ENCODE assay signal across 25 cellular contexts in genomic region chr2:235813398-235813797, GRCh38.
DNase-seq lines count a peak whose midpoint lies in the region; ATAC-seq, FAIRE-seq and TF ChIP-seq lines count a peak whose summit lies in the region.
"Had no signal": no experiment of that assay in that cellular context is flagged by ENCODE, and none has a peak within 500 bp of the region (broad histone marks: within the 10 kb centered on the region; RNA-seq: fewer than 3 reads in every experiment).

No MANE protein-coding gene starts in this region.

- TF ChIP-seq EP300 in K562 (IDR thresholded peaks at IDR 0.05; ENCODE audit: low read length): no peak

- H2BK120ac ChIP-seq in neuronal stem cell (ENCODE audit: low read depth, low read length): no peak overlapping the region

- no peak for FAIRE-seq in K562 (lab: Jason Lieb, UNC)
- FAIRE-seq in bronchial epithelial cell (lab: Jason Lieb, UNC): peak; percentile 55
- FAIRE-seq: A204.1, G401.6, GM12891, GM19239 had no signal

- 90% methylated on average over 8 of the region's 12 CpGs for WGBS in K562 (ENCODE audit: insufficient coverage, low coverage, missing lambda C conversion rate)
- WGBS in neuronal stem cell (ENCODE audit: extremely low coverage in 2 of 2, insufficient read length in 2 of 2, insufficient replicate concordance in 1 of 2), 2 donors: no CpG with 5 or more reads among the region's 12 CpGs

- H3K4me3 ChIP-seq in K562 (no peak overlapping the region), bronchial epithelial cell (ENCODE audit: low read depth, low read length) (no peak overlapping the region), neuronal stem cell (ENCODE audit: low read length in 2 of 2) (no peak overlapping the region), brain microvascular endothelial cell (ENCODE audit: low read depth, low read length) (no peak overlapping the region), mucosa of descending colon (no peak overlapping the region)
- H3K4me3 ChIP-seq: BLaER1 had no signal

- no peaks in the 10 kb centered on the region for H3K9me1 ChIP-seq in K562 (ENCODE audit: control insufficient read depth, insufficient read depth, low read length)

- no peak overlapping the region for H2BK12ac ChIP-seq in neuronal stem cell (ENCODE audit: low read length)

- H4K20me1 ChIP-seq in K562 (replicated peaks; ENCODE audit: control insufficient read depth, insufficient read depth, low read length): no peaks in the 10 kb centered on the region; the same call in 1 of the 2 replicates

- H3K36me3 ChIP-seq in K562 (ENCODE audit: control insufficient read depth, insufficient read depth, low read length) (peaks cover 8% of the 10 kb centered on the region; the same call in 2 of the 3 replicates), bronchial epithelial cell (ENCODE audit: control insufficient read depth, insufficient read depth, low read length) (peaks cover 3% of the 10 kb centered on the region), neuronal stem cell (replicated peaks in 1 of 2; ENCODE audit: control insufficient read depth in 2 of 2, insufficient read depth in 2 of 2, low read length in 2 of 2) (peaks cover 13 to 91% of the 10 kb centered on the region in 2 donors), brain microvascular endothelial cell (replicated peaks) (no peaks in the 10 kb centered on the region), mucosa of descending colon (ENCODE audit: low read depth) (no peaks in the 10 kb centered on the region)
- H3K36me3 ChIP-seq: BE2C had no signal

- no peak overlapping the region for H4K8ac ChIP-seq in neuronal stem cell (ENCODE audit: low read depth, low read length)

- in situ Hi-C loops in K562 (cut with MboI) (no loop called here), brain microvascular endothelial cell (cut with HindIII; ENCODE audit: low pct_ligation_motif_present, low sequenced_read_pairs) (no loop called here)

- TF ChIP-seq CTCF in K562 (IDR thresholded peaks at IDR 0.05 in 2 of 3, conservative IDR thresholded peaks at IDR 0.05 in 1 of 3; ENCODE audit: insufficient read depth in 2 of 3, low read depth in 1 of 3, low read length in 3 of 3) (no peak), bronchial epithelial cell (IDR thresholded peaks at IDR 0.05; ENCODE audit: insufficient read depth, low read length, severe bottlenecking) (no peak), brain microvascular endothelial cell (IDR thresholded peaks at IDR 0.05; ENCODE audit: low read depth, low read length, missing control alignments) (no peak), mucosa of descending colon (IDR thresholded peaks at IDR 0.05) (no peak)

- H3K9me3 ChIP-seq in K562 (replicated peaks; ENCODE audit: control insufficient read depth, insufficient read depth, low read depth, low read length) (no peaks in the 10 kb centered on the region), neuronal stem cell (replicated peaks in 1 of 2; ENCODE audit: control insufficient read depth in 2 of 2, insufficient read depth in 1 of 2, low read depth in 1 of 2, low read length in 2 of 2) (no peaks in the 10 kb centered on the region), mucosa of descending colon (no peaks in the 10 kb centered on the region)
- H3K9me3 ChIP-seq: BE2C, BLaER1 had no signal

- CTCF ChIA-PET in K562 (lab: Yijun Ruan, JAX; ENCODE audit: low intra/inter-chr PET ratio): no interaction called here

- H2AFZ ChIP-seq in K562 (ENCODE audit: low read depth, low read length) (no peak overlapping the region), neuronal stem cell (ENCODE audit: low read length) (no peak overlapping the region)

- no peak for ATAC-seq in K562
- peak; percentile 20 for ATAC-seq in sciatic nerve
- no peak for ATAC-seq in mucosa of descending colon

- H3K9ac ChIP-seq in K562 (ENCODE audit: insufficient read depth in 1 of 2, low read depth in 2 of 2, low read length in 2 of 2) (no peak overlapping the region), neuronal stem cell (ENCODE audit: low read depth, low read length, poor library complexity) (no peak overlapping the region)
- H3K9ac ChIP-seq: BLaER1 had no signal

- H3K4ac ChIP-seq in neuronal stem cell (ENCODE audit: low read length): no peak overlapping the region

- H2BK15ac ChIP-seq in neuronal stem cell (ENCODE audit: low read length): no peak overlapping the region

- H3K79me2 ChIP-seq in K562 (ENCODE audit: control insufficient read depth, insufficient read depth, low read length): no peaks in the 10 kb centered on the region

- no peak overlapping the region for H3K4me2 ChIP-seq in K562 (ENCODE audit: insufficient read depth, low read length)
- no peak overlapping the region for H3K4me2 ChIP-seq in neuronal stem cell (ENCODE audit: insufficient read depth, low read length, poor library complexity, severe bottlenecking)
- H3K4me2 ChIP-seq: BLaER1 had no signal

- H2BK5ac ChIP-seq in neuronal stem cell (ENCODE audit: low read length): no peak overlapping the region

- H3K23ac ChIP-seq in neuronal stem cell (ENCODE audit: low read depth, low read length, poor library complexity): peak overlapping the region; percentile 25

- H4K91ac ChIP-seq in neuronal stem cell (ENCODE audit: low read depth, low read length, poor library complexity): no peak overlapping the region

- POLR2A ChIA-PET in K562 (lab: Yijun Ruan, JAX): no interaction called here

- no peak for TF ChIP-seq POLR2A in K562 (conservative IDR thresholded peaks at IDR 0.05)

- no peak for TF ChIP-seq RAD21 in K562 (CRISPR knock-in tag; conservative IDR thresholded peaks at IDR 0.05 in 1 of 2, IDR thresholded peaks at IDR 0.05 in 1 of 2)

- DNase-seq in K562 (ENCODE audit: extremely low read depth in 1 of 4, low spot score in 3 of 4): no peak
- DNase-seq in bronchial epithelial cell (ENCODE audit: low read depth): no peak
- DNase-seq in neuronal stem cell (ENCODE audit: low spot score): no peak
- no peak for DNase-seq in sciatic nerve (ENCODE audit: low spot score)
- DNase-seq in DMS79 (lab: John Stamatoyannopoulos, UW): no peak
- no peak for DNase-seq in activated CD4-positive, alpha-beta T cell treated with anti-CD3 and anti-CD28 coated beads, Interleukin-2, amount 50 U/mL, for 48 hours
- no peak for DNase-seq in brain microvascular endothelial cell
- no peak for DNase-seq in mucosa of descending colon
- DNase-seq: 8988T; ACHN; BE2C; CD4-positive, alpha-beta memory T cell; CD4-positive, CD25-positive, alpha-beta regulatory T cell; CD8-positive, alpha-beta memory T cell; COR-L47; DMS 273 treated with DMSO at 0.1 percent for 48 hours; DMS153; DMS53; DMS79 treated with DMSO at 0.1 percent for 48 hours; GF-D8 had no signal

- H2AK5ac ChIP-seq in neuronal stem cell (ENCODE audit: low read depth, low read length): no peak overlapping the region

- H3K27me3 ChIP-seq in K562 (ENCODE audit: control insufficient read depth in 2 of 2, insufficient read depth in 2 of 2, low read length in 2 of 2) (no peaks in the 10 kb centered on the region), bronchial epithelial cell (ENCODE audit: control insufficient read depth, insufficient read depth, low read length) (no peaks in the 10 kb centered on the region), neuronal stem cell (ENCODE audit: control insufficient read depth in 3 of 3, insufficient read depth in 3 of 3, low read depth in 1 of 3, low read length in 3 of 3) (no peaks in the 10 kb centered on the region), brain microvascular endothelial cell (replicated peaks) (no peaks in the 10 kb centered on the region)
- H3K27me3 ChIP-seq: BE2C, BLaER1 had no signal

- H3K4me1 ChIP-seq in K562 (replicated peaks in 1 of 2; ENCODE audit: control insufficient read depth in 2 of 2, insufficient read depth in 2 of 2, low read length in 2 of 2): no peaks in the 10 kb centered on the region
- H3K4me1 ChIP-seq in neuronal stem cell (ENCODE audit: control insufficient read depth in 2 of 2, insufficient read depth in 1 of 2, low read depth in 1 of 2, low read length in 2 of 2): peaks cover 0 to 4% of the 10 kb centered on the region in 2 donors
- no peaks in the 10 kb centered on the region for H3K4me1 ChIP-seq in mucosa of descending colon (ENCODE audit: low read depth)
- H3K4me1 ChIP-seq: BE2C, BLaER1 had no signal

- H3K27ac ChIP-seq in K562 (ENCODE audit: extremely low read depth, low read depth, low read length) (no peak overlapping the region), neuronal stem cell (replicated peaks; ENCODE audit: low read length) (no peak overlapping the region), brain microvascular endothelial cell (no peak overlapping the region)
- H3K27ac ChIP-seq: BLaER1 had no signal

- peaks cover 3% of the 10 kb centered on the region for H3K79me1 ChIP-seq in neuronal stem cell (ENCODE audit: low read depth, low read length)

- no peak overlapping the region for H3K14ac ChIP-seq in neuronal stem cell (ENCODE audit: low read length)

- H3K18ac ChIP-seq in neuronal stem cell (ENCODE audit: low read length): no peak overlapping the region

- no TSS peak for BruUV-seq in K562 (replicated peaks; lab: Mats Ljungman, UMichigan)

- intact Hi-C loops in K562 (cut with micrococcal nuclease): no loop called here
- intact Hi-C loops in sciatic nerve (cut with DNase I): no loop called here
- intact Hi-C loops in mucosa of descending colon (cut with DNase I, micrococcal nuclease): no loop called here

TF ChIP-seq in K562, 482 proteins besides CTCF, POLR2A, EP300 and RAD21:
- no peak for TF ChIP-seq ZNF79 (CRISPR knock-in tag; IDR thresholded peaks at IDR 0.05; ENCODE audit: low read depth)
- TF ChIP-seq RBM22 (IDR thresholded peaks at IDR 0.05; ENCODE audit: low read depth, low read length, poor library complexity, severe bottlenecking): peak; percentile 18
